Comparison of ENCODE assay signal across 19 cellular contexts in the genomic region with DNA sequence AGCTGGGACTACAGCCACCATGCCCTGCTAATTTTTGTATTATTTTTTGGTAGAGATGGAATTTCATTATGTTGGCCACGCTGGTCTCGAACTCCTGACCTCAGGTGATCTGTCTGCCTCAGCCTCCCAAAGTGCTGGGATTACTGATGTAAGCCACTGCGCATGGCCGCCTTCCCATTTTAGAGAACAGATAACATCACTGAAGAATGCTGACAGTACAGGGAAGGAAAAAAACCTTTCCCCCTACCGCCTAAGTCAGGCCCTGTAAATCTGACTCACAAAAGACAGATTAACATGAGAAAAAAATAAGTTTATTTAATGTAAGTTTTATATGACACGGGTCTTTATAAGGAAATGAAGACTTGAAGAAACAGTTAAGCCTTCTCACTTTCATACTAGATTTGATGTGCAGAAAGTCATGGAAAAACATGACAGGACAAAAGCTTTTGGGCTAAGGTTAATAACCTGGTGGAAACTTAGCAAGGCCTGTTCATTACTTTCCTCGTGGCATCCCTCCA.
A peak's percentile ranks its signal among the peaks of the same experiment; 100 is the strongest.
DNase-seq lines count a peak whose midpoint lies in the region; ATAC-seq, FAIRE-seq and TF ChIP-seq lines count a peak whose summit lies in the region.
"Had no signal": no experiment of that assay in that cellular context is flagged by ENCODE, and none has a peak within 500 bp of the region (broad histone marks: within the 10 kb centered on the region; RNA-seq: fewer than 3 reads in every experiment).

No MANE protein-coding gene starts in this region.

- H3K79me2 ChIP-seq in trophoblast cell (ENCODE audit: control insufficient read depth, insufficient read depth, low read length, poor library complexity) = no peaks in the 10 kb centered on the region

- no peak overlapping the region for H4K8ac ChIP-seq in trophoblast cell (ENCODE audit: low read depth, low read length)

- peaks cover 15% of the 10 kb centered on the region for H3K4me1 ChIP-seq in HUES64 (ENCODE audit: insufficient read depth, low read length)
- H3K4me1 ChIP-seq in trophoblast cell (ENCODE audit: control insufficient read depth in 1 of 2, insufficient read depth in 2 of 2, low read length in 2 of 2) = peaks cover 4% of the 10 kb centered on the region in 2 experiments

- ATAC-seq in activated CD4-positive, CD25-positive, alpha-beta regulatory T cell treated with anti-CD3 and anti-CD28 coated beads, Interleukin-2, amount 50 U/mL, for 24 hours = no peak
- ATAC-seq: HCT116, Right ventricle myocardium inferior, T-cell had no signal

- H3K4me2 ChIP-seq in trophoblast cell (ENCODE audit: low read length) = no peak overlapping the region
- H3K4me2 ChIP-seq: KMS-11 had no signal

- POLR2A ChIA-PET in HEK293T (lab: Yijun Ruan, JAX) = no interaction called here

- H4K12ac ChIP-seq in trophoblast cell (ENCODE audit: low read depth, low read length) = no peak overlapping the region

- H3K9ac ChIP-seq in HUES64 (ENCODE audit: low read depth, low read length) (no peak overlapping the region), trophoblast cell (ENCODE audit: low read length) (no peak overlapping the region)
- H3K9ac ChIP-seq: KMS-11 had no signal

- H3K4me3 ChIP-seq in HUES64 (ENCODE audit: low read length) (no peak overlapping the region), trophoblast cell (ENCODE audit: low read depth, low read length) (no peak overlapping the region)

- peak overlapping the region; percentile 62 for H2BK12ac ChIP-seq in trophoblast cell (ENCODE audit: low read length)

- H4K91ac ChIP-seq in trophoblast cell (ENCODE audit: low read depth, low read length) = no peak overlapping the region

- no peak overlapping the region for H2AFZ ChIP-seq in trophoblast cell (ENCODE audit: insufficient read depth, low read length, poor library complexity)

- peak; percentile 29 for FAIRE-seq in GM18507 (lab: Jason Lieb, UNC)
- FAIRE-seq: RCC 7860 had no signal

- H3K36me3 ChIP-seq in HUES64 (ENCODE audit: insufficient read depth, low read length) (no peaks in the 10 kb centered on the region), trophoblast cell (ENCODE audit: control insufficient read depth in 1 of 2, insufficient read depth in 2 of 2, low read length in 2 of 2) (no peaks in the 10 kb centered on the region)

- CTCF ChIA-PET in HEK293T (lab: Yijun Ruan, JAX) = interaction anchor here (0.6 kb wide), 1 partner anchor 12 kb away, joined by 3 read pairs; no protein-coding TSS in a partner anchor

- H3K14ac ChIP-seq in trophoblast cell (ENCODE audit: low read length) = no peak overlapping the region

- H3K4ac ChIP-seq in trophoblast cell (ENCODE audit: low read depth, low read length) = no peak overlapping the region

- no peak for DNase-seq in GM18507 (ENCODE audit: extremely low spot score, insufficient read length, low read depth)
- peak; percentile 40 for DNase-seq in amniotic epithelial cell (ENCODE audit: low read depth)
- peak in 1 of 2 donors; percentile 51 for DNase-seq in trophoblast cell
- DNase-seq in HEK293T (ENCODE audit: extremely low spot score) = no peak
- DNase-seq in NAMALWA (ENCODE audit: low spot score) = no peak
- DNase-seq: C1 segment of cervical spinal cord; CD8-positive, alpha-beta memory T cell; DMS53; NCI-H1048; NCI-H1436 treated with DMSO at 0.1 percent for 48 hours; NCI-H2029; NCI-H526; T-cell had no signal

- no peak overlapping the region for H3K23ac ChIP-seq in trophoblast cell (ENCODE audit: low read length)

- peak overlapping the region; percentile 54; the same call in 1 of the 2 replicates for H3K27ac ChIP-seq in HUES64 (ENCODE audit: low read depth, low read length)
- H3K27ac ChIP-seq in trophoblast cell (ENCODE audit: low read depth, low read length) = no peak overlapping the region
- H3K27ac ChIP-seq: KMS-11 had no signal

- WGBS in HUES64 = 86% methylated on average over 6 of the region's 7 CpGs
- no CpG with 5 or more reads among the region's 7 CpGs for WGBS in trophoblast cell (ENCODE audit: extremely low coverage, insufficient coverage, insufficient read length)

- H3K79me1 ChIP-seq in trophoblast cell (ENCODE audit: low read length) = peaks cover 1% of the 10 kb centered on the region

- H3K27me3 ChIP-seq in HUES64 (ENCODE audit: insufficient read depth, low read length) (no peaks in the 10 kb centered on the region), trophoblast cell (ENCODE audit: insufficient read depth, low read length) (no peaks in the 10 kb centered on the region)

- peak overlapping the region; percentile 20 for H2AK5ac ChIP-seq in trophoblast cell (ENCODE audit: low read length)

- H3K9me3 ChIP-seq in HUES64 (ENCODE audit: insufficient read depth, low read depth, low read length) (peaks cover 4% of the 10 kb centered on the region; the same call in 1 of the 2 replicates), trophoblast cell (ENCODE audit: insufficient read depth, low read depth, low read length) (peaks cover 8% of the 10 kb centered on the region)

- no peak overlapping the region for H3K18ac ChIP-seq in trophoblast cell (ENCODE audit: low read length)

- no peak overlapping the region for H2BK120ac ChIP-seq in trophoblast cell (ENCODE audit: insufficient read depth, low read length, poor library complexity)

- no peak overlapping the region for H2BK5ac ChIP-seq in trophoblast cell (ENCODE audit: low read depth, low read length, poor library complexity)

TF ChIP-seq in HEK293T, 16 proteins besides CTCF, POLR2A, EP300 and RAD21:
- TF ChIP-seq HDGF (IDR thresholded peaks at IDR 0.05; ENCODE audit: borderline replicate concordance) = no peak
- no peak for TF ChIP-seq NFRKB (IDR thresholded peaks at IDR 0.05)
- no peak for TF ChIP-seq BHLHE40 (IDR thresholded peaks at IDR 0.05; ENCODE audit: borderline replicate concordance)
- no peak for TF ChIP-seq ARNT (IDR thresholded peaks at IDR 0.05)
- no peak for TF ChIP-seq SUZ12 (IDR thresholded peaks at IDR 0.05)
- no peak for TF ChIP-seq FOXK2 (IDR thresholded peaks at IDR 0.05)
- TF ChIP-seq LEF1 (IDR thresholded peaks at IDR 0.05; ENCODE audit: borderline replicate concordance) = no peak
- no peak for TF ChIP-seq TARDBP (IDR thresholded peaks at IDR 0.05)
- TF ChIP-seq L3MBTL2 (conservative IDR thresholded peaks at IDR 0.05) = no peak
- TF ChIP-seq FOXA1 (IDR thresholded peaks at IDR 0.05) = no peak
- no peak for TF ChIP-seq ZNF384 (IDR thresholded peaks at IDR 0.05)
- TF ChIP-seq, protein P1, sequence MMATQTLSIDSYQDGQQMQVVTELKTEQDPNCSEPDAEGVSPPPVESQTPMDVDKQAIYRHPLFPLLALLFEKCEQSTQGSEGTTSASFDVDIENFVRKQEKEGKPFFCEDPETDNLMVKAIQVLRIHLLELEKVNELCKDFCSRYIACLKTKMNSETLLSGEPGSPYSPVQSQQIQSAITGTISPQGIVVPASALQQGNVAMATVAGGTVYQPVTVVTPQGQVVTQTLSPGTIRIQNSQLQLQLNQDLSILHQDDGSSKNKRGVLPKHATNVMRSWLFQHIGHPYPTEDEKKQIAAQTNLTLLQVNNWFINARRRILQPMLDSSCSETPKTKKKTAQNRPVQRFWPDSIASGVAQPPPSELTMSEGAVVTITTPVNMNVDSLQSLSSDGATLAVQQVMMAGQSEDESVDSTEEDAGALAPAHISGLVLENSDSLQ (IDR thresholded peaks at IDR 0.05) = no peak
- TF ChIP-seq ELF4 (IDR thresholded peaks at IDR 0.05) = no peak
TF ChIP-seq in HEK293T: peak in this region for 0.
